ENCODE assay signal across 25 cellular contexts in the genomic region with DNA sequence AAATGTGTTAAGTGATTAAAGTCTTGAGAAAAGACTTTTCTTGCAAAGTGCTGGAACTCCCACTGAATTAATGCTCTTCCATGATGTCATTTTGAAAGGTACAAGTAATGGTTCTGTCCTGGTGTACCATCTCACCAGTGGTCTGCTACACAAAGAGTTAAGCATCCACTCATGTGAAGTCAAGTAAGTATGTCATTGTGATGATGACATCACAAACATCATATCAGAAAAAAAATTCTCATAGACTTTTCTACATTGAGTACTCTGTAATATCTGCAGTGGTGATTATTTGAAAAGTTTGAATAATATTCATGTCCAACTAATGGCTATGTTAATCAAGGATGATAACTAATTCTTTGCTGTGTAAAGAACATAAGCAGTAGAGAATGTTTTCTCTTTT. TPM values are rescaled to one million over a fixed set of nuclear protein-coding genes. Genes with fewer than 3 reads are reported as not detected.
DNase-seq lines count a peak whose midpoint lies in the region; ATAC-seq, FAIRE-seq and TF ChIP-seq lines count a peak whose summit lies in the region.
"Had no signal": no experiment of that assay in that cellular context is flagged by ENCODE, and none has a peak within 500 bp of the region (broad histone marks: within the 10 kb centered on the region; RNA-seq: fewer than 3 reads in every experiment).

No MANE protein-coding gene starts in this region.

- TF ChIP-seq POLR2A in K562 (conservative IDR thresholded peaks at IDR 0.05) (no peak), adrenal gland (IDR thresholded peaks at IDR 0.05) (no peak)

- H3K36me3 ChIP-seq in K562 (ENCODE audit: control insufficient read depth, insufficient read depth, low read length), result peaks cover 36% of the 10 kb centered on the region; the same call in 2 of the 3 replicates
- peaks cover 0 to 58% of the 10 kb centered on the region in 2 donors for H3K36me3 ChIP-seq in adrenal gland (replicated peaks in 1 of 2)

- H3K4me1 ChIP-seq in K562 (replicated peaks in 1 of 2; ENCODE audit: control insufficient read depth in 2 of 2, insufficient read depth in 2 of 2, low read length in 2 of 2), result no peaks in the 10 kb centered on the region
- no peaks in the 10 kb centered on the region for H3K4me1 ChIP-seq in adrenal gland (replicated peaks in 1 of 2)
- H3K4me1 ChIP-seq: BE2C, BLaER1 had no signal

- no peak overlapping the region for H3K9ac ChIP-seq in K562 (ENCODE audit: insufficient read depth in 1 of 2, low read depth in 2 of 2, low read length in 2 of 2)
- H3K9ac ChIP-seq: BLaER1 had no signal

- TF ChIP-seq CTCF in K562 (IDR thresholded peaks at IDR 0.05 in 2 of 3, conservative IDR thresholded peaks at IDR 0.05 in 1 of 3; ENCODE audit: insufficient read depth in 2 of 3, low read depth in 1 of 3, low read length in 3 of 3) (no peak), type B pancreatic cell (conservative IDR thresholded peaks at IDR 0.05) (no peak), adrenal gland (IDR thresholded peaks at IDR 0.05) (no peak)

- H3K9me1 ChIP-seq in K562 (ENCODE audit: control insufficient read depth, insufficient read depth, low read length), result no peaks in the 10 kb centered on the region

- H3K4me1 Mint-ChIP-seq in type B pancreatic cell (ENCODE audit: unreplicated experiment), result no peaks in the 10 kb centered on the region
- H3K4me1 Mint-ChIP-seq: CD14-positive monocyte had no signal

- no peak overlapping the region for H3K4me2 ChIP-seq in K562 (ENCODE audit: insufficient read depth, low read length)
- H3K4me2 ChIP-seq: BLaER1 had no signal

- peak overlapping the region; percentile 29 for H3K27ac Mint-ChIP-seq in type B pancreatic cell

- no peaks in the 10 kb centered on the region for H3K9me3 Mint-ChIP-seq in type B pancreatic cell
- H3K9me3 Mint-ChIP-seq: CD8-positive, alpha-beta memory T cell had no signal

- in situ Hi-C loops in Caki2 (cut with HindIII; ENCODE audit: low pct_unique_long_range_greater_than_20kb, low sequenced_read_pairs) (no loop called here), K562 (cut with MboI) (no loop called here)

- no peaks in the 10 kb centered on the region for H3K79me2 ChIP-seq in K562 (ENCODE audit: control insufficient read depth, insufficient read depth, low read length)

- H3K27me3 Mint-ChIP-seq in type B pancreatic cell, result no peaks in the 10 kb centered on the region
- H3K27me3 Mint-ChIP-seq: CD4-positive, alpha-beta memory T cell; CD4-positive, CD25-positive, alpha-beta regulatory T cell; CD8-positive, alpha-beta memory T cell had no signal

- H3K27me3 ChIP-seq in K562 (ENCODE audit: control insufficient read depth in 2 of 2, insufficient read depth in 2 of 2, low read length in 2 of 2) (no peaks in the 10 kb centered on the region), adrenal gland (no peaks in the 10 kb centered on the region)
- H3K27me3 ChIP-seq: BE2C, BLaER1 had no signal

- CTCF ChIA-PET in K562 (lab: Yijun Ruan, JAX; ENCODE audit: low intra/inter-chr PET ratio), result no interaction called here

- DNase-seq in Caki2 (ENCODE audit: low read depth) (peak; percentile 3), K562 (ENCODE audit: extremely low read depth in 1 of 4, low spot score in 3 of 4) (no peak), type B pancreatic cell (ENCODE audit: extremely low spot score, unreplicated experiment) (no peak), medulla oblongata (ENCODE audit: extremely low spot score) (no peak), adrenal gland (no peak)
- no peak for DNase-seq in activated CD4-positive, alpha-beta T cell treated with anti-CD3 and anti-CD28 coated beads, Interleukin-2, amount 50 U/mL, for 4 hours
- DNase-seq: 8988T; ACHN; BE2C; C1 segment of cervical spinal cord; Calu3; CD4-positive, alpha-beta memory T cell; CD4-positive, CD25-positive, alpha-beta regulatory T cell; CD8-positive, alpha-beta memory T cell; COR-L47; DMS79 treated with DMSO at 0.1 percent for 48 hours; GDM1 had no signal

- H2AFZ ChIP-seq in K562 (ENCODE audit: low read depth, low read length), result no peak overlapping the region

- ATAC-seq in K562, result no peak
- ATAC-seq: GM12878 had no signal

- no peak for TF ChIP-seq EP300 in K562 (IDR thresholded peaks at IDR 0.05; ENCODE audit: low read length)

- peaks cover 31% of the 10 kb centered on the region for H3K36me3 Mint-ChIP-seq in type B pancreatic cell

- H3K27ac ChIP-seq in K562 (ENCODE audit: extremely low read depth, low read depth, low read length) (no peak overlapping the region), adrenal gland (no peak overlapping the region)
- H3K27ac ChIP-seq: BLaER1 had no signal

- peak; percentile 44 for FAIRE-seq in G401.6 (lab: Jason Lieb, UNC)
- FAIRE-seq in K562 (lab: Jason Lieb, UNC), result no peak
- FAIRE-seq: A204.1, D721Med, GM12878, GM12892, GM18507 had no signal

- H4K20me1 ChIP-seq in K562 (replicated peaks; ENCODE audit: control insufficient read depth, insufficient read depth, low read length), result no peaks in the 10 kb centered on the region
- H4K20me1 ChIP-seq: BLaER1 had no signal

- TF ChIP-seq RAD21 in K562 (CRISPR knock-in tag; conservative IDR thresholded peaks at IDR 0.05 in 1 of 2, IDR thresholded peaks at IDR 0.05 in 1 of 2), result no peak

- H3K4me3 ChIP-seq in K562 (no peak overlapping the region), adrenal gland (no peak overlapping the region)
- H3K4me3 ChIP-seq: BLaER1, GM12878 had no signal

- H3K9me3 ChIP-seq in K562 (replicated peaks; ENCODE audit: control insufficient read depth, insufficient read depth, low read depth, low read length), result no peaks in the 10 kb centered on the region
- H3K9me3 ChIP-seq in adrenal gland (replicated peaks in 1 of 3), result no peaks in the 10 kb centered on the region
- H3K9me3 ChIP-seq: BE2C had no signal

- intact Hi-C loops in K562 (cut with micrococcal nuclease) (no loop called here), adrenal gland (cut with DNase I) (no loop called here)

- POLR2A ChIA-PET in K562 (lab: Yijun Ruan, JAX), result no interaction called here

- no TSS peak for BruUV-seq in K562 (replicated peaks; lab: Mats Ljungman, UMichigan)

- H3K4me3 Mint-ChIP-seq in type B pancreatic cell, result no peak overlapping the region
- H3K4me3 Mint-ChIP-seq: CD14-positive monocyte; CD4-positive, alpha-beta memory T cell; CD4-positive, CD25-positive, alpha-beta regulatory T cell; CD8-positive, alpha-beta memory T cell had no signal

TF ChIP-seq in K562, 482 proteins besides CTCF, POLR2A, EP300 and RAD21:
- TF ChIP-seq SRSF7 (optimal IDR thresholded peaks at IDR 0.05; ENCODE audit: low read depth, low read length), result no peak
- TF ChIP-seq, protein P1, sequence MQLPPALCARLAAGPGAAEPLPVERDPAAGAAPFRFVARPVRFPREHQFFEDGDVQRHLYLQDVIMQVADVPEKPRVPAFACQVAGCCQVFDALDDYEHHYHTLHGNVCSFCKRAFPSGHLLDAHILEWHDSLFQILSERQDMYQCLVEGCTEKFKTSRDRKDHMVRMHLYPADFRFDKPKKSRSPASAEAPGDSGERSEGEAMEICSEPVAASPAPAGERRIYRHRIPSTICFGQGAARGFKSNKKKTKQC (CRISPR knock-in tag; IDR thresholded peaks at IDR 0.05), result no peak
- TF ChIP-seq, protein P2, sequence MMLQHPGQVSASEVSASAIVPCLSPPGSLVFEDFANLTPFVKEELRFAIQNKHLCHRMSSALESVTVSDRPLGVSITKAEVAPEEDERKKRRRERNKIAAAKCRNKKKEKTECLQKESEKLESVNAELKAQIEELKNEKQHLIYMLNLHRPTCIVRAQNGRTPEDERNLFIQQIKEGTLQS (IDR thresholded peaks at IDR 0.05), result peak; percentile 9; the same call in 1 of the 2 replicates
- TF ChIP-seq, protein P2 (CRISPR knock-in tag; conservative IDR thresholded peaks at IDR 0.05), result no peak

RNA-seq across cellular contexts. Expression of a gene that starts 22.6 kb away (rescaled TPM):
- total RNA-seq in Caki2 (2014; rRNA removed; shearing (Covaris generic); ENCODE audit: low replicate concordance), result 22.2 and 28.5 TPM in 2 replicates
- 94.4 and 202 TPM in 2 replicates for total RNA-seq in K562 (2011; cell fraction: chromatin; rRNA removed; ENCODE audit: low replicate concordance)
- total RNA-seq in K562 (2011; cell fraction: nucleolus; rRNA removed), result 26.7 and 45.0 TPM in 2 replicates
- total RNA-seq in K562 (2011; cell fraction: nucleoplasm; rRNA removed), result 68.6 and 91.1 TPM in 2 replicates
- 19.9 and 20.9 TPM in 2 replicates for total RNA-seq in K562 (2014; rRNA removed)
- 26.4 and 29.5 TPM in 2 replicates for total RNA-seq in K562 (2014; rRNA removed; fragmentation: Illumina TruSeq; extraction: Trizol)
- 21.6 and 23.6 TPM in 2 replicates for total RNA-seq in K562 (2015; rRNA removed; fragmentation: Illumina TruSeq; extraction: Trizol)
- 20.1 and 20.8 TPM in 2 replicates for total RNA-seq in K562 (2021)
- polyA plus RNA-seq in K562 (2011; rRNA removed), result 50.3 and 50.7 TPM in 2 replicates
- polyA plus RNA-seq in K562 (2011; cell fraction: cytosol; rRNA removed), result 15.6 and 28.0 TPM in 2 replicates
- polyA plus RNA-seq in K562 (2011; cell fraction: nucleus; rRNA removed), result 109 and 121 TPM in 2 replicates
- polyA plus RNA-seq in K562 (2012), result 15.5 and 27.2 TPM in 2 replicates
- 28.2 and 35.8 TPM in 2 replicates for polyA plus RNA-seq in K562 (2014; fragmentation: Illumina TruSeq; extraction: Trizol)
- 10 to 100 TPM; 12.4 to 17.3 TPM for polyA plus RNA-seq in K562 (2014; fragmentation: Nextera tagmentation; extraction: Ambion mirVana)
- polyA plus RNA-seq in K562 (2014; rRNA removed), result 21.6 and 24.9 TPM in 2 replicates
- polyA minus RNA-seq in K562 (2011; rRNA and poly(A)+ RNA removed), result 101 and 121 TPM in 2 replicates
- 29.2 and 31.1 TPM in 2 replicates for polyA minus RNA-seq in K562 (2011; cell fraction: cytosol; rRNA and poly(A)+ RNA removed)
- polyA minus RNA-seq in K562 (2011; cell fraction: nucleus; rRNA and poly(A)+ RNA removed), result 49.0 and 64.4 TPM in 2 replicates
- 63.2 and 65.5 TPM in 2 replicates for total RNA-seq in type B pancreatic cell (ENCODE audit: low replicate concordance)
- total RNA-seq in adrenal gland, result 10 to 100 TPM; 32.6 to 73.7 (median 47.2) TPM
- polyA plus RNA-seq in adrenal gland, result 10 to 100 TPM; 32.7 to 44.4 (median 34.7) TPM
